ENCODE assay signal across 18 cellular contexts in the genomic region with DNA sequence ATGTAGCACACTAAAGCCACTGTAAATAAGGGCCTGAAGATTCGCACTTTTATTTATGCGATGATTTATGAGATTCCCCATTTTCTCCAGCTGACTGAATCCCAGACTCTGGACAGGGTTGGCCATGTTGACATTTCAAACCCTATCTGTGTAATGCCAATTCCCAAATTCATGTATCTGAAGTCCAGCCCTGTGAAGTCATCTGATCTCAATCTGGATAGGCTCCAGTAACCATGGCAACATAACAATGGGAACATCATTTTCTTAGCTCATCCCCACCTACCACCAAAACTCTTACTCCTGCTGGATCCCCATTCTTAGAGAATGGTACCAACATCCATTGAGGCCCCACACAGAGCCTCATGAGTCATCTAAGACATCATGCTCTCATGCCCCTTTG. TPM values are rescaled to one million over a fixed set of nuclear protein-coding genes. Genes with fewer than 3 reads are reported as not detected.
DNase-seq lines count a peak whose midpoint lies in the region; ATAC-seq and TF ChIP-seq lines count a peak whose summit lies in the region.
"Had no signal": no experiment of that assay in that cellular context is flagged by ENCODE, and none has a peak within 500 bp of the region (broad histone marks: within the 10 kb centered on the region; RNA-seq: fewer than 3 reads in every experiment).

No MANE protein-coding gene starts in this region.

- peak; percentile 0 for DNase-seq in NCI-H748 (lab: John Stamatoyannopoulos, UW; ENCODE audit: unreplicated experiment)
- DNase-seq in NCI-H748 treated with DMSO at 0.1 percent for 48 hours (lab: John Stamatoyannopoulos, UW): no peak
- DNase-seq in RPMI7951 (ENCODE audit: low read depth): peak; percentile 14
- peak; percentile 4 for DNase-seq in kidney tubule cell (ENCODE audit: low spot score)
- DNase-seq in type B pancreatic cell (ENCODE audit: extremely low spot score, unreplicated experiment): peak; percentile 15
- DNase-seq in cerebellar cortex (ENCODE audit: low spot score): no peak
- DNase-seq: COR-L47, DND-41, HFFc6, Kasumi-1, NCI-H1417 treated with DMSO at 0.1 percent for 48 hours, NCI-H2029, NCI-H226, NCI-H526 had no signal

- ATAC-seq in HG02678 (IDR thresholded peaks at IDR 0.05; ENCODE audit: unreplicated experiment) (no peak), GM18520 (IDR thresholded peaks at IDR 0.05; ENCODE audit: unreplicated experiment) (no peak)
- ATAC-seq: A549 had no signal

- no peaks in the 10 kb centered on the region for H3K9me3 Mint-ChIP-seq in type B pancreatic cell
- H3K9me3 Mint-ChIP-seq: HFFc6 had no signal

- H3K4me3 Mint-ChIP-seq in type B pancreatic cell: no peak overlapping the region
- H3K4me3 Mint-ChIP-seq: HFFc6 had no signal

- no peak for TF ChIP-seq CTCF in type B pancreatic cell (conservative IDR thresholded peaks at IDR 0.05)

- no peaks in the 10 kb centered on the region for H3K36me3 Mint-ChIP-seq in type B pancreatic cell

- H3K27me3 Mint-ChIP-seq in type B pancreatic cell: no peaks in the 10 kb centered on the region

- no peak overlapping the region for H3K27ac Mint-ChIP-seq in type B pancreatic cell
- H3K27ac Mint-ChIP-seq: HFFc6 had no signal

- H3K4me1 Mint-ChIP-seq in type B pancreatic cell (ENCODE audit: unreplicated experiment): no peaks in the 10 kb centered on the region

RNA-seq across cellular contexts. Expression of a gene that starts 59.0 kb away (rescaled TPM):
- total RNA-seq in RPMI7951 (2014; rRNA removed; shearing (Covaris generic)): not detected in 2 replicates
- not detected in 2 replicates for total RNA-seq in type B pancreatic cell (ENCODE audit: low replicate concordance)
- total RNA-seq: H1, HFFc6 had no signal

Comparison
In these comparisons a context has a peak if more than half of its experiments do, and no peak if none do; other contexts are left out.
1. DNase-seq: peak in NCI-H748 (single experiment), RPMI7951 (single experiment), kidney tubule cell (single experiment) and type B pancreatic cell (single experiment); none in NCI-H748 treated with DMSO at 0.1 percent for 48 hours (single experiment) and cerebellar cortex (single experiment).